ENCODE assay signal across 8 cellular contexts in genomic region chr19:2479556-2480194, GRCh38. TPM values are rescaled to one million over a fixed set of nuclear protein-coding genes. Genes with fewer than 3 reads are reported as not detected.
DNase-seq lines count a peak whose midpoint lies in the region; ATAC-seq and TF ChIP-seq lines count a peak whose summit lies in the region.

No MANE protein-coding gene starts in this region.

- peaks cover 21 to 30% of the 10 kb centered on the region in 2 donors for H3K4me1 Mint-ChIP-seq in effector memory CD8-positive, alpha-beta T cell (ENCODE audit: low read depth in 2 of 2)

- ATAC-seq in DND-41 (ENCODE audit: insufficient read depth, low read depth) (no peak), HG03025 (IDR thresholded peaks at IDR 0.05; ENCODE audit: low FRiP score, unreplicated experiment) (no peak)
- no peak for ATAC-seq in effector memory CD8-positive, alpha-beta T cell (replicated peaks)

- H3K27me3 Mint-ChIP-seq in effector memory CD8-positive, alpha-beta T cell, result no peaks in the 10 kb centered on the region

- H3K4me3 Mint-ChIP-seq in effector memory CD8-positive, alpha-beta T cell, result peak overlapping the region; percentile 87 to 96

- no peaks in the 10 kb centered on the region for H3F3A ChIP-seq in Loucy (ENCODE audit: low read depth)

- H3K4me3 ChIP-seq in DND-41 (ENCODE audit: low read depth in 1 of 2, low read length in 2 of 2) (peak overlapping the region in 1 of 2 experiments; percentile 72; a peak in 1 of 4 replicates), Loucy (ENCODE audit: low read length, poor library complexity, severe bottlenecking) (peak overlapping the region; percentile 80), ovary (peak overlapping the region; percentile 86), testis (no peak overlapping the region)

- H3K27me3 ChIP-seq in DND-41 (ENCODE audit: insufficient read depth, low read length, poor library complexity), result no peaks in the 10 kb centered on the region
- H3K27me3 ChIP-seq in Loucy (ENCODE audit: insufficient read depth, low read length, poor library complexity, severe bottlenecking), result no peaks in the 10 kb centered on the region
- H3K27me3 ChIP-seq in ovary, result no peaks in the 10 kb centered on the region
- H3K27me3 ChIP-seq in testis, result no peaks in the 10 kb centered on the region

- peak overlapping the region; percentile 95 to 99 for H3K27ac Mint-ChIP-seq in effector memory CD8-positive, alpha-beta T cell

- H4K20me1 ChIP-seq in DND-41 (ENCODE audit: insufficient read depth, low read length), result peaks cover 20% of the 10 kb centered on the region
- H4K20me1 ChIP-seq in Loucy (ENCODE audit: insufficient read depth, low read length, poor library complexity, severe bottlenecking), result peaks cover 22% of the 10 kb centered on the region

- H3K27ac ChIP-seq in DND-41 (ENCODE audit: low read length) (no peak overlapping the region), ovary (no peak overlapping the region), testis (no peak overlapping the region)

- no peak overlapping the region for H2AFZ ChIP-seq in DND-41 (ENCODE audit: low read depth, low read length)
- H2AFZ ChIP-seq in Loucy (ENCODE audit: low read length), result no peak overlapping the region

- H3K9me2 ChIP-seq in Loucy (replicated peaks; ENCODE audit: low read depth, low read length), result no peaks in the 10 kb centered on the region

- no peak for TF ChIP-seq POLR2A in ovary (IDR thresholded peaks at IDR 0.05)
- no peak for TF ChIP-seq POLR2A in testis (IDR thresholded peaks at IDR 0.05)

- WGBS in ovary, 3 donors, result 85 to 87% (median 86%) methylated on average over 20 of the region's 20 CpGs
- WGBS in testis, 2 donors, result 65 to 69% methylated on average over 20 of the region's 20 CpGs

- intact Hi-C loops in ovary (cut with DNase I), result loop anchor here in 2 of 4 donors (5.0 kb wide), 2 partner anchors 63 to 133 kb away; no protein-coding TSS in a partner anchor
- intact Hi-C loops in testis (cut with DNase I; ENCODE audit: low total_unique reads), result loop anchor here (5.0 to 10.0 kb wide), 2 partner anchors 63 to 135 kb away; no protein-coding TSS in a partner anchor

- H3K9ac ChIP-seq in DND-41 (ENCODE audit: low read depth, low read length), result no peak overlapping the region
- H3K9ac ChIP-seq in Loucy (ENCODE audit: low read depth, low read length, poor library complexity, severe bottlenecking), result peak overlapping the region; percentile 81

- no peak for DNase-seq in DND-41
- DNase-seq in effector memory CD8-positive, alpha-beta T cell, result no peak
- DNase-seq in ovary, result no peak
- no peak for DNase-seq in COLO829 (ENCODE audit: low spot score)
- no peak for DNase-seq in globus pallidus (ENCODE audit: low spot score)
- no peak for DNase-seq in testis

- peaks cover 38% of the 10 kb centered on the region for H3K4me1 ChIP-seq in DND-41 (ENCODE audit: insufficient read depth, low read length)
- peaks cover 25% of the 10 kb centered on the region for H3K4me1 ChIP-seq in Loucy (ENCODE audit: insufficient read depth, low read length, poor library complexity, severe bottlenecking)
- H3K4me1 ChIP-seq in ovary (ENCODE audit: insufficient read depth), result peaks cover 7% of the 10 kb centered on the region
- H3K4me1 ChIP-seq in testis, result peaks cover 3% of the 10 kb centered on the region

- peaks cover 28% of the 10 kb centered on the region for H3K79me2 ChIP-seq in DND-41 (ENCODE audit: insufficient read depth, low read length)
- H3K79me2 ChIP-seq in Loucy (ENCODE audit: insufficient read depth, low read length), result peaks cover 21% of the 10 kb centered on the region

- H3K36me3 ChIP-seq in DND-41 (ENCODE audit: insufficient read depth, low read length), result peaks cover 18% of the 10 kb centered on the region
- no peaks in the 10 kb centered on the region for H3K36me3 ChIP-seq in Loucy (ENCODE audit: insufficient read depth, low read length)
- no peaks in the 10 kb centered on the region for H3K36me3 ChIP-seq in ovary
- H3K36me3 ChIP-seq in testis (ENCODE audit: low read depth, missing control alignments), result no peaks in the 10 kb centered on the region

- TF ChIP-seq EP300 in ovary (IDR thresholded peaks at IDR 0.05), result no peak

- H3K9me3 ChIP-seq in DND-41 (ENCODE audit: insufficient read depth, low read length, severe bottlenecking) (no peaks in the 10 kb centered on the region), Loucy (ENCODE audit: insufficient read depth, low read depth, low read length) (no peaks in the 10 kb centered on the region), ovary (peaks cover 0 to 6% of the 10 kb centered on the region in 2 donors), testis (no peaks in the 10 kb centered on the region)

- TF ChIP-seq CTCF in DND-41 (IDR thresholded peaks at IDR 0.05; ENCODE audit: borderline replicate concordance, extremely low read depth, low read length, poor library complexity, severe bottlenecking), result no peak
- no peak for TF ChIP-seq CTCF in Loucy (conservative IDR thresholded peaks at IDR 0.05; ENCODE audit: low read length)
- TF ChIP-seq CTCF in ovary (IDR thresholded peaks at IDR 0.05), result no peak
- TF ChIP-seq CTCF in testis (IDR thresholded peaks at IDR 0.05), result no peak

- H3K36me3 Mint-ChIP-seq in effector memory CD8-positive, alpha-beta T cell (ENCODE audit: insufficient read depth), result peaks cover 53% of the 10 kb centered on the region

- H3K9me3 Mint-ChIP-seq in effector memory CD8-positive, alpha-beta T cell, result no peaks in the 10 kb centered on the region

- H3K4me2 ChIP-seq in DND-41 (ENCODE audit: insufficient read depth, low read length) (peak overlapping the region; percentile 71), Loucy (ENCODE audit: low read depth, low read length, poor library complexity, severe bottlenecking) (peak overlapping the region; percentile 80)

RNA-seq across cellular contexts. Expression of gene GADD45B, which starts 3.7 kb away (rescaled TPM):
- total RNA-seq in ovary, result 100 to 1,000 TPM in 2 of 7 donors, 10 to 100 TPM in 5; 47.0 to 414 (median 73.9) TPM
- polyA plus RNA-seq in ovary, result 100 to 1,000 TPM in 1 of 2 donors, 10 to 100 TPM in 1; 17.8 to 120 TPM
- 10 to 100 TPM; 30.5 to 59.7 TPM for total RNA-seq in testis
- 16.9 TPM for polyA plus RNA-seq in testis (ENCODE audit: insufficient read depth, low read depth, low replicate concordance)

RNA-seq across cellular contexts. Expression of gene LMNB2, which starts 22.9 kb away (rescaled TPM):
- total RNA-seq in ovary, result 10 to 100 TPM in 6 of 7 donors, 1 to 10 TPM in 1; 8.0 to 40.9 (median 25.6) TPM
- 10 to 100 TPM; 15.3 to 17.4 TPM for polyA plus RNA-seq in ovary
- 10 to 100 TPM; 69.4 to 69.7 TPM for total RNA-seq in testis
- polyA plus RNA-seq in testis (ENCODE audit: insufficient read depth, low read depth, low replicate concordance), result 77.4 TPM

RNA-seq across cellular contexts. Expression of gene TIMM13, which starts 52.3 kb away (rescaled TPM):
- total RNA-seq in ovary, result 10 to 100 TPM; 19.3 to 72.3 (median 61.6) TPM
- polyA plus RNA-seq in ovary, result 10 to 100 TPM in 1 of 2 donors, 1 to 10 TPM in 1; 2.7 to 46.1 TPM
- 10 to 100 TPM; 57.5 to 60.6 TPM for total RNA-seq in testis
- 66.6 TPM for polyA plus RNA-seq in testis (ENCODE audit: insufficient read depth, low read depth, low replicate concordance)

Comparison
In these comparisons a context has a peak if more than half of its experiments do, and no peak if none do; other contexts are left out.
1. H3K4me3 ChIP-seq: peak in Loucy (single experiment) and ovary (single experiment); none in testis (0 of 2).